ENCODE assay signal across 18 cellular contexts in the genomic region with DNA sequence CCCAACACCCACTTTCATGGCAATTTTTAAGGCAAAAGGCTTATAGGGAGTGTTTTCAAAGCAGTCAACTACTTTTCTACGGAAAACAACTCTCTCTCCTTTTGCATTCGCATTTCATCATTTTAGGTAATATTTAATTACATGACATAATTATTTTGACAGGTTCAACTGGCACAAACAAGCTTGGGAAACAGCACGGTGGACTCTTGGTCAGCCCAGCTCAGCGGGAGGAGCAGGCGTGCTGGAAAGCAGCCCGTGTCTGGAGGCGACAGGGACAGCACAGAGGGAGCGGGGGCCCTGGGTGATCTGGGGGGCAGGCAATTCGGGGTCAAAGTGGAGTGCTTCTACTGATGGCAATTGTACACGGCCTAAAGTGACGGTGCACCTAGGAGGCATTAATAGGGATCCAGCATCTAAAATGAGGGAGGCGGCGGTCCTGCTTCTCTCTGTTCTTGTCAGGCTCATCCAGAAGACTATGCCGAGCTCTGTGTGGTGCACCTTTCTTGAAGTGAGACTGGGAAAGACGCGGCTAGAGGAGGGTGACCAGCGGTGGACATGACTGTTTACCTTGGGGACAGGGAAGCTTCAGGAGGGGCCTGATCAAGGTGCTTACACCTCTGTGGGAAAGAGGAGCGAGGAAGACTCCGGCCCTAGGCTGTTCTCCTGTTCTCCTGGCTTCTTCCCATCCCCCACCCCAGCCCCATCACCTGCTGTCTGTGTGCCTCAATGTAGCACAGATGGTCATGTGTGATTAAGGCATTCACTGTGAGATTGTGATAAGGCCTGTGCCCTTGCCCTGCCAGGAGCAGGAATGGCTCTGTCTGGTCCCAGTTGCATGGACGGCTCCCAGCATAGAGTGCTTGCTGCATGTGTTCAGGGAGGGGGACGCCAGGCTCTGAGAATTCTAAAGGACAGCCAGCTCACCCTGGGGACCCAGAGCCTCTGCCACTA. TPM values are rescaled to one million over a fixed set of nuclear protein-coding genes. Genes with fewer than 3 reads are reported as not detected.
DNase-seq lines count a peak whose midpoint lies in the region; ATAC-seq and TF ChIP-seq lines count a peak whose summit lies in the region.
"Had no signal": no experiment of that assay in that cellular context is flagged by ENCODE, and none has a peak within 500 bp of the region (broad histone marks: within the 10 kb centered on the region; RNA-seq: fewer than 3 reads in every experiment).

No MANE protein-coding gene starts in this region.

- CTCF ChIA-PET in IMR-90 (lab: Yijun Ruan, JAX): interaction anchor here (0.5 kb wide), 1 partner anchor 61 kb away, joined by 3 read pairs; no protein-coding TSS in a partner anchor

- POLR2A ChIA-PET in IMR-90 (lab: Charles Lee; ENCODE audit: unreplicated experiment): interaction anchor here (0.6 kb wide), 1 partner anchor 19 kb away, joined by 3 read pairs; no protein-coding TSS in a partner anchor

- H4K5ac ChIP-seq in IMR-90 (ENCODE audit: low read depth, low read length): no peak overlapping the region

- H3K9me3 ChIP-seq in IMR-90 (ENCODE audit: control insufficient read depth, insufficient read depth, low read length) (no peaks in the 10 kb centered on the region), WERI-Rb-1 (ENCODE audit: severe bottlenecking) (no peaks in the 10 kb centered on the region)
- H3K9me3 ChIP-seq: Peyer's patch, testis had no signal

- no peak for TF ChIP-seq CTCF in IMR-90 (conservative IDR thresholded peaks at IDR 0.05; ENCODE audit: low read depth, low read length)
- TF ChIP-seq CTCF in WERI-Rb-1 (IDR thresholded peaks at IDR 0.05; ENCODE audit: low read depth, low read length): no peak
- no peak for TF ChIP-seq CTCF in progenitor cell of endocrine pancreas (IDR thresholded peaks at IDR 0.05; ENCODE audit: unreplicated experiment)

- no peak overlapping the region for H3K9ac ChIP-seq in IMR-90 (ENCODE audit: low read depth, low read length)

- H3K4me3 ChIP-seq in IMR-90 (ENCODE audit: insufficient read depth, low read depth, low read length) (no peak overlapping the region), WERI-Rb-1 (ENCODE audit: low read depth, low read length) (no peak overlapping the region)
- H3K4me3 ChIP-seq: Peyer's patch, testis had no signal

- no peak overlapping the region for H3K18ac ChIP-seq in IMR-90 (ENCODE audit: low read depth, low read length)

- H2BK120ac ChIP-seq in IMR-90 (ENCODE audit: low read depth, low read length): no peak overlapping the region

- H3K27ac Mint-ChIP-seq in progenitor cell of endocrine pancreas: peak overlapping the region; percentile 73
- H3K27ac Mint-ChIP-seq: activated naive CD4-positive, alpha-beta T cell treated with anti-CD3 and anti-CD28 coated beads, Interleukin-2, amount 50 U/mL, for 24 hours; activated T-cell treated with anti-CD3 and anti-CD28 coated beads, Interleukin-2, amount 50 U/mL, for 24 hours; natural killer cell treated with Interleukin-12 subunit alpha and Interleukin-12 subunit beta and Interleukin-15 and Interleukin-18, amount 100 ng/mL, for 72 hours had no signal

- in situ Hi-C loops in IMR-90 (cut with MboI; ENCODE audit: low sequenced_read_pairs): no loop called here

- H3K4me3 Mint-ChIP-seq in progenitor cell of endocrine pancreas (ENCODE audit: low read depth): no peak overlapping the region
- H3K4me3 Mint-ChIP-seq: activated naive CD4-positive, alpha-beta T cell treated with anti-CD3 and anti-CD28 coated beads, Interleukin-2, amount 50 U/mL, for 24 hours; activated T-cell treated with anti-CD3 and anti-CD28 coated beads, Interleukin-2, amount 50 U/mL, for 24 hours; central memory CD8-positive, alpha-beta T cell; natural killer cell treated with Interleukin-12 subunit alpha and Interleukin-12 subunit beta and Interleukin-15 and Interleukin-18, amount 100 ng/mL, for 72 hours had no signal

- TF ChIP-seq POLR2A in IMR-90 (IDR thresholded peaks at IDR 0.05; ENCODE audit: low read depth, low read length): no peak

- no peak overlapping the region for H3K4ac ChIP-seq in IMR-90 (ENCODE audit: low read depth, low read length)

- WGBS in IMR-90 (ENCODE audit: extremely low coverage in 2 of 2, insufficient read length in 1 of 2), 2 experiments: 56% methylated on average over 13 of the region's 21 CpGs; no CpG with 5 or more reads in 1 of the 2 experiments

- no peak overlapping the region for H3K23ac ChIP-seq in IMR-90 (ENCODE audit: low read depth, low read length)

- H2AFZ ChIP-seq in IMR-90 (replicated peaks; ENCODE audit: low read length, poor library complexity): peak overlapping the region; percentile 5

- no peak overlapping the region for H2BK5ac ChIP-seq in IMR-90 (ENCODE audit: low read depth, low read length, poor library complexity, severe bottlenecking)

- no peaks in the 10 kb centered on the region for H4K20me1 ChIP-seq in IMR-90 (ENCODE audit: insufficient read depth, low read length)

- peaks cover under 1% of the 10 kb centered on the region for H3K4me1 Mint-ChIP-seq in progenitor cell of endocrine pancreas (ENCODE audit: low read depth)
- H3K4me1 Mint-ChIP-seq: central memory CD8-positive, alpha-beta T cell had no signal

- H4K91ac ChIP-seq in IMR-90 (ENCODE audit: insufficient read depth, low read depth, low read length): no peak overlapping the region

- no peak overlapping the region for H2BK20ac ChIP-seq in IMR-90 (ENCODE audit: low read depth, low read length)

- peaks cover 28% of the 10 kb centered on the region for H3K27me3 Mint-ChIP-seq in progenitor cell of endocrine pancreas
- H3K27me3 Mint-ChIP-seq: activated naive CD4-positive, alpha-beta T cell treated with anti-CD3 and anti-CD28 coated beads, Interleukin-2, amount 50 U/mL, for 24 hours; activated T-cell treated with anti-CD3 and anti-CD28 coated beads, Interleukin-2, amount 50 U/mL, for 24 hours had no signal

- H3K14ac ChIP-seq in IMR-90 (replicated peaks; ENCODE audit: low read depth, low read length): no peak overlapping the region

- dilution Hi-C loops in IMR-90 (cut with HindIII; ENCODE audit: low sequenced_read_pairs, unreplicated experiment): no loop called here

- BruUV-seq in IMR-90 (replicated peaks; lab: Mats Ljungman, UMichigan): no TSS peak

- no peaks in the 10 kb centered on the region for H3K36me3 ChIP-seq in IMR-90 (ENCODE audit: control insufficient read depth, insufficient read depth, low read length)
- no peaks in the 10 kb centered on the region for H3K36me3 ChIP-seq in WERI-Rb-1
- H3K36me3 ChIP-seq: Peyer's patch had no signal

- no peak overlapping the region for H4K8ac ChIP-seq in IMR-90 (ENCODE audit: low read depth in 2 of 2, low read length in 2 of 2)

- H3K4me2 ChIP-seq in IMR-90 (ENCODE audit: low read depth, low read length): no peak overlapping the region

- H3K9me3 Mint-ChIP-seq in progenitor cell of endocrine pancreas (ENCODE audit: low read depth): no peaks in the 10 kb centered on the region
- H3K9me3 Mint-ChIP-seq: activated naive CD4-positive, alpha-beta T cell treated with anti-CD3 and anti-CD28 coated beads, Interleukin-2, amount 50 U/mL, for 24 hours; activated T-cell treated with anti-CD3 and anti-CD28 coated beads, Interleukin-2, amount 50 U/mL, for 24 hours; central memory CD8-positive, alpha-beta T cell; natural killer cell treated with Interleukin-12 subunit alpha and Interleukin-12 subunit beta and Interleukin-15 and Interleukin-18, amount 100 ng/mL, for 72 hours had no signal

- intact Hi-C loops in IMR-90 (cut with micrococcal nuclease): no loop called here
- intact Hi-C loops in left colon (cut with DNase I, micrococcal nuclease): no loop called here

- H2AK5ac ChIP-seq in IMR-90 (ENCODE audit: low read depth, low read length): no peak overlapping the region

- H2AK9ac ChIP-seq in IMR-90 (replicated peaks; ENCODE audit: low read depth, low read length, poor library complexity): no peak overlapping the region

- H3K9me1 ChIP-seq in IMR-90 (ENCODE audit: insufficient read depth, low read length): no peaks in the 10 kb centered on the region

- DNase-seq in IMR-90 (no peak), WERI-Rb-1 (peak; percentile 67), left colon (no peak), progenitor cell of endocrine pancreas (ENCODE audit: low spot score, unreplicated experiment) (no peak), NCI-H2196 (lab: John Stamatoyannopoulos, UW; ENCODE audit: unreplicated experiment) (no peak)
- DNase-seq: activated CD4-positive, alpha-beta T cell treated with anti-CD3 and anti-CD28 coated beads, Interleukin-2, amount 50 U/mL, for 4 hours; activated T-cell treated with anti-CD3 and anti-CD28 coated beads, Interleukin-2, amount 50 U/mL, for 24 hours; foreskin keratinocyte; mammary epithelial cell; NCI-H2029 treated with DMSO at 0.1 percent for 48 hours; NCI-H748 treated with DMSO at 0.1 percent for 48 hours; Peyer's patch; testis had no signal

- H3K4me1 ChIP-seq in IMR-90 (ENCODE audit: control insufficient read depth, insufficient read depth, low read length): no peaks in the 10 kb centered on the region
- H3K4me1 ChIP-seq: foreskin keratinocyte had no signal

- H3K36me3 Mint-ChIP-seq in progenitor cell of endocrine pancreas (ENCODE audit: insufficient read depth): no peaks in the 10 kb centered on the region
- H3K36me3 Mint-ChIP-seq: activated naive CD4-positive, alpha-beta T cell treated with anti-CD3 and anti-CD28 coated beads, Interleukin-2, amount 50 U/mL, for 24 hours; natural killer cell treated with Interleukin-12 subunit alpha and Interleukin-12 subunit beta and Interleukin-15 and Interleukin-18, amount 100 ng/mL, for 72 hours had no signal

- TF ChIP-seq RAD21 in IMR-90 (IDR thresholded peaks at IDR 0.05; ENCODE audit: low read length): no peak

- H3K79me1 ChIP-seq in IMR-90 (ENCODE audit: low read depth in 1 of 2, low read length in 2 of 2): no peaks in the 10 kb centered on the region

- peaks cover 74% of the 10 kb centered on the region for H3K27me3 ChIP-seq in IMR-90 (ENCODE audit: control insufficient read depth, insufficient read depth, low read length)
- H3K27me3 ChIP-seq in WERI-Rb-1 (ENCODE audit: insufficient read depth, low read depth, severe bottlenecking): no peaks in the 10 kb centered on the region
- H3K27me3 ChIP-seq: Peyer's patch, testis had no signal

- H2BK15ac ChIP-seq in IMR-90 (ENCODE audit: low read depth, low read length): no peak overlapping the region

- no peak for ATAC-seq in IMR-90 (ENCODE audit: low read depth)
- peak; percentile 7 for ATAC-seq in left colon
- ATAC-seq in GM18511 (IDR thresholded peaks at IDR 0.05; ENCODE audit: unreplicated experiment): no peak
- no peak for ATAC-seq in GM19467 (IDR thresholded peaks at IDR 0.05; ENCODE audit: unreplicated experiment)
- ATAC-seq: foreskin keratinocyte had no signal

- H3K27ac ChIP-seq in IMR-90 (ENCODE audit: insufficient read depth, low read length) (no peak overlapping the region), WERI-Rb-1 (peak overlapping the region; percentile 23)
- H3K27ac ChIP-seq: foreskin keratinocyte, Peyer's patch, testis had no signal

- no peak overlapping the region for H3K56ac ChIP-seq in IMR-90 (ENCODE audit: extremely low read depth, insufficient read depth, low read length)

RNA-seq across cellular contexts. Expression of a gene that starts 3.4 kb away (rescaled TPM):
- total RNA-seq in IMR-90 (2012; rRNA removed) (not detected in 2 replicates), left colon (not detected), progenitor cell of endocrine pancreas (not detected in 2 replicates)
- not detected in 2 replicates for polyA plus RNA-seq in IMR-90 (2012; rRNA removed)
- polyA plus RNA-seq in IMR-90 (2012; cell fraction: cytosol; rRNA removed): not detected in 2 replicates
- polyA plus RNA-seq in IMR-90 (2012; cell fraction: nucleus; rRNA removed; ENCODE audit: low replicate concordance): not detected in 2 replicates
- total RNA-seq: foreskin keratinocyte; mammary epithelial cell; natural killer cell treated with Interleukin-12 subunit alpha and Interleukin-12 subunit beta and Interleukin-15 and Interleukin-18, amount 100 ng/mL, for 72 hours; Peyer's patch; testis had no signal
- polyA plus RNA-seq: foreskin keratinocyte, mammary epithelial cell had no signal

RNA-seq across cellular contexts. Expression of a gene that starts 13.1 kb away (rescaled TPM):
- total RNA-seq in IMR-90 (2012; rRNA removed) (not detected in 2 replicates), left colon (1 to 10 TPM; 1.2 to 1.3 TPM), progenitor cell of endocrine pancreas (0.07 and 0.14 TPM in 2 replicates)
- not detected in 2 replicates for polyA plus RNA-seq in IMR-90 (2012; rRNA removed)
- polyA plus RNA-seq in IMR-90 (2012; cell fraction: cytosol; rRNA removed): 0.02 TPM in 1 of 2 replicates, not detected in the other
- 0.04 TPM in 1 of 2 replicates, not detected in the other for polyA plus RNA-seq in IMR-90 (2012; cell fraction: nucleus; rRNA removed; ENCODE audit: low replicate concordance)
- total RNA-seq: foreskin keratinocyte; natural killer cell treated with Interleukin-12 subunit alpha and Interleukin-12 subunit beta and Interleukin-15 and Interleukin-18, amount 100 ng/mL, for 72 hours had no signal
- polyA plus RNA-seq: foreskin keratinocyte, mammary epithelial cell had no signal

RNA-seq across cellular contexts. Expression of a gene that starts 42.5 kb away (rescaled TPM):
- total RNA-seq in IMR-90 (2012; rRNA removed): 2.9 and 3.1 TPM in 2 replicates
- 8.5 and 9.3 TPM in 2 replicates for polyA plus RNA-seq in IMR-90 (2012; rRNA removed)
- 3.0 and 11.7 TPM in 2 replicates for polyA plus RNA-seq in IMR-90 (2012; cell fraction: cytosol; rRNA removed)
- 8.5 and 22.8 TPM in 2 replicates for polyA plus RNA-seq in IMR-90 (2012; cell fraction: nucleus; rRNA removed; ENCODE audit: low replicate concordance)
- 1 to 10 TPM; 1.6 to 2.9 TPM for total RNA-seq in left colon
- total RNA-seq in progenitor cell of endocrine pancreas: 4.7 and 5.2 TPM in 2 replicates
